33 cellular contexts compared by ENCODE assay signal in the genomic region with DNA sequence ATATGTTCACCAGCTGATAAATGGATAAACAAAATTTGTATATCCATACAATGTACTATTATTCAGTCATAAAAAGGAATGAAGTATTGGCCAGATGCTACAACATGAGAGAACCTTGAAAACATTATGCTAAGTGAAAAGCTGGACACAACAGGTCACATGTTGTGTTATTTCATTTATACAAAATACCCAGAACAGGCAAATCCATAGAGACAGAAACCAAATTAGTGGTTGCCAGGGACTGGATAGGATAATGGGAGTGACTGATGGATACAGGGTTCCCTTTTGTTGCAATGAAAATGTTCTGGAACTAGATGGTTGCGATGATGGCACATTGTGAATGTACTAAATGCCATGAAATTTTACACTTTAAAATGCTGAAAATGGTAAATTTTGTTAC. TPM values are rescaled to one million over a fixed set of nuclear protein-coding genes. Genes with fewer than 3 reads are reported as not detected.
"Had no signal": no experiment of that assay in that cellular context is flagged by ENCODE, and none has a peak within 500 bp of the region (broad histone marks: within the 10 kb centered on the region; RNA-seq: fewer than 3 reads in every experiment).

No MANE protein-coding gene starts in this region.

- FAIRE-seq: keratinocyte had no signal

- H3K27me3 ChIP-seq: left lung, right atrium auricular region, right lobe of liver, stomach, thyroid gland, transverse colon, upper lobe of left lung, vagina had no signal

- H3K4me1 Mint-ChIP-seq: naive thymus-derived CD8-positive, alpha-beta T cell; nephron; neural crest cell; stimulated activated memory B cell treated with anti-CD40 and anti-IgM and Interleukin-4, amounts not matched to agents 10 μg/mL and 1 μg/mL and 100 μg/mL, for 72 hours had no signal

- H3K36me3 Mint-ChIP-seq: stimulated activated memory B cell treated with anti-CD40 and anti-IgM and Interleukin-4, amounts not matched to agents 10 μg/mL and 1 μg/mL and 100 μg/mL, for 72 hours had no signal

- H3K79me2 ChIP-seq: parathyroid adenoma had no signal

- H3K27ac ChIP-seq: left lung, lower lobe of right lung, parathyroid adenoma, right atrium auricular region, right lobe of liver, stomach, thyroid gland, transverse colon, upper lobe of left lung, vagina had no signal

- H3K4me2 ChIP-seq: smooth muscle cell had no signal

- H2AFZ ChIP-seq: parathyroid adenoma had no signal

- H3K4me3 ChIP-seq: left lung, lower lobe of right lung, right atrium auricular region, right lobe of liver, smooth muscle cell, stomach, thyroid gland, transverse colon, upper lobe of left lung, vagina had no signal

- H3K9me3 ChIP-seq: lower lobe of right lung, right lobe of liver, thyroid gland, transverse colon, vagina had no signal

- H3K9ac ChIP-seq: parathyroid adenoma had no signal

- DNase-seq: hippocampal formation; kidney glomerular epithelial cell; left cardiac atrium; left lung; lower lobe of right lung; mammary epithelial cell; mesenchymal stem cell; naive thymus-derived CD8-positive, alpha-beta T cell; nucleus accumbens; right lobe of liver; stimulated activated CD4-positive, alpha-beta T cell treated with anti-CD3 and anti-CD28 coated beads, Interleukin-1b, Interleukin-23, amount 100 ng/mL, for 48 hours; stimulated activated CD4-positive, alpha-beta T cell treated with anti-CD3 and anti-CD28 coated beads, Interleukin-2, amount 100 ng/mL, for 48 hours; stimulated activated CD4-positive, alpha-beta T cell treated with anti-CD3 and anti-CD28 coated beads, Interleukin-4, amount 100 ng/mL, for 4 hours; stimulated activated CD8-positive, alpha-beta memory T cell treated with anti-CD3 and anti-CD28 coated beads, Interleukin-4, amount 100 ng/mL, for 48 hours; stimulated activated naive CD8-positive, alpha-beta T cell treated with anti-CD3 and anti-CD28 coated beads, Interleukin-15, Interleukin-2, amounts not matched to agents 100 U/mL and 50 U/mL, for 24 hours; stomach; thyroid gland; transverse colon; upper lobe of left lung had no signal

- H3K27ac Mint-ChIP-seq: naive thymus-derived CD8-positive, alpha-beta T cell; nephron; progenitor cell of endocrine pancreas; stimulated activated memory B cell treated with anti-CD40 and anti-IgM and Interleukin-4, amounts not matched to agents 10 μg/mL and 1 μg/mL and 100 μg/mL, for 72 hours had no signal

- H3K36me3 ChIP-seq: left lung, lower lobe of right lung, right atrium auricular region, right lobe of liver, stomach, thyroid gland, transverse colon, upper lobe of left lung, vagina had no signal

- ATAC-seq: left cardiac atrium; left lung; lower lobe of right lung; naive thymus-derived CD8-positive, alpha-beta T cell; right lobe of liver; stimulated activated memory B cell treated with anti-CD40 and anti-IgM and Interleukin-4, amounts not matched to agents 10 μg/mL and 1 μg/mL and 100 μg/mL, for 72 hours; stimulated activated naive CD8-positive, alpha-beta T cell treated with anti-CD3 and anti-CD28 coated beads, Interleukin-15, Interleukin-2, amounts not matched to agents 100 U/mL and 50 U/mL, for 24 hours had no signal

- H3K4me1 ChIP-seq: lower lobe of right lung, parathyroid adenoma, right atrium auricular region, right lobe of liver, stomach, thyroid gland, transverse colon, vagina had no signal

- H3K4me3 Mint-ChIP-seq: naive thymus-derived CD8-positive, alpha-beta T cell; nephron; neural crest cell; stimulated activated memory B cell treated with anti-CD40 and anti-IgM and Interleukin-4, amounts not matched to agents 10 μg/mL and 1 μg/mL and 100 μg/mL, for 72 hours had no signal

- H3K27me3 Mint-ChIP-seq: progenitor cell of endocrine pancreas; stimulated activated memory B cell treated with anti-CD40 and anti-IgM and Interleukin-4, amounts not matched to agents 10 μg/mL and 1 μg/mL and 100 μg/mL, for 72 hours had no signal

RNA-seq across cellular contexts. Expression of gene PCARE, which starts 10.2 kb away (rescaled TPM):
- total RNA-seq: liver; mucosa of gallbladder; naive thymus-derived CD8-positive, alpha-beta T cell; neural crest cell; osteoblast; progenitor cell of endocrine pancreas; pulmonary artery endothelial cell; renal cortical epithelial cell; right lobe of liver; smooth muscle cell; vagina had no signal
- polyA plus RNA-seq: keratinocyte; liver; naive thymus-derived CD8-positive, alpha-beta T cell; smooth muscle cell had no signal
